ENCODE assay signal across 19 cellular contexts in the genomic region with DNA sequence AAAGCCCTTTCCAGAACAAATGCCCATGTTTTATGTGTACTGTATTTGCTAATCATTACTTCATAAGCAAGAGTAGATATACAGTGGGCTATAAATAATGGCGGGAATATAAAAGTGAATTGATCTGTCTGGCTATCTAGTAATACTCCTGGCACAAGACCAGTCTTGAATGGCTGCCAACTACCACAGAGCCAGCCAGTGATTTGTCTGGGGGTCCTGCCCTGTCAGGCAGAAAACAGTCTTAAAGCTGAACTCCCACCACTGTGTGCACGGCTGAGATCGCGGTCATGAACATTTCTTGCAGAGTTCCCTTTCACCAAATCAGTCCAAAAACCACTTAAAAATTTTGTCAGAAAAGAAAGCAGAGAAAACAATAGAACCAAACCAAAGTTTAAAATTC.
"Had no signal": no experiment of that assay in that cellular context is flagged by ENCODE, and none has a peak within 500 bp of the region (broad histone marks: within the 10 kb centered on the region; RNA-seq: fewer than 3 reads in every experiment).

No MANE protein-coding gene starts in this region.

- H3K4me3 ChIP-seq: colonic mucosa, gastroesophageal sphincter, ovary, prostate gland, testis, vagina had no signal

- DNase-seq: activated T-cell treated with anti-CD3 and anti-CD28 coated beads, Interleukin-2, amount 50 U/mL, for 1 hour; aorta; colonic mucosa; dorsolateral prefrontal cortex; effector memory CD8-positive, alpha-beta T cell; hypothalamus; mesendoderm; naive thymus-derived CD4-positive, alpha-beta T cell; stimulated activated CD4-positive, alpha-beta T cell treated with anti-CD3 and anti-CD28 coated beads, Interleukin-2, amount 100 ng/mL, for 48 hours; stimulated activated CD8-positive, alpha-beta memory T cell treated with anti-CD3 and anti-CD28 coated beads, Interleukin-4, amount 100 ng/mL, for 48 hours; stimulated activated naive B cell treated with anti-CD40 and anti-IgM and Interleukin-4, amounts not matched to agents 10 μg/mL and 1 μg/mL and 100 μg/mL, for 72 hours; T-helper 9 cell; testis; trophoblast cell had no signal

- H3K27me3 ChIP-seq: colonic mucosa, dorsolateral prefrontal cortex, gastroesophageal sphincter, ovary, testis, vagina had no signal

- H3K4me1 Mint-ChIP-seq: naive thymus-derived CD4-positive, alpha-beta T cell; stimulated activated naive B cell treated with anti-CD40 and anti-IgM and Interleukin-4, amounts not matched to agents 10 μg/mL and 1 μg/mL and 100 μg/mL, for 72 hours had no signal

- H3K4me1 ChIP-seq: colonic mucosa, prostate gland, testis had no signal

- H3K27me3 Mint-ChIP-seq: effector memory CD8-positive, alpha-beta T cell; stimulated activated naive B cell treated with anti-CD40 and anti-IgM and Interleukin-4, amounts not matched to agents 10 μg/mL and 1 μg/mL and 100 μg/mL, for 72 hours had no signal

- H3K9me3 ChIP-seq: colonic mucosa, gastroesophageal sphincter, ovary, prostate gland, testis, vagina had no signal

- H3K9me3 Mint-ChIP-seq: activated naive CD4-positive, alpha-beta T cell treated with anti-CD3 and anti-CD28 coated beads, Interleukin-2, amount 50 U/mL, for 72 hours; effector memory CD8-positive, alpha-beta T cell had no signal

- H3K36me3 ChIP-seq: colonic mucosa, ovary, prostate gland, vagina had no signal

- H3K27ac Mint-ChIP-seq: activated naive CD4-positive, alpha-beta T cell treated with anti-CD3 and anti-CD28 coated beads, Interleukin-2, amount 50 U/mL, for 72 hours; effector memory CD8-positive, alpha-beta T cell; naive thymus-derived CD4-positive, alpha-beta T cell; stimulated activated naive B cell treated with anti-CD40 and anti-IgM and Interleukin-4, amounts not matched to agents 10 μg/mL and 1 μg/mL and 100 μg/mL, for 72 hours had no signal

- H3K4me3 Mint-ChIP-seq: effector memory CD8-positive, alpha-beta T cell; naive thymus-derived CD4-positive, alpha-beta T cell; stimulated activated naive B cell treated with anti-CD40 and anti-IgM and Interleukin-4, amounts not matched to agents 10 μg/mL and 1 μg/mL and 100 μg/mL, for 72 hours had no signal

- H3K36me3 Mint-ChIP-seq: activated naive CD4-positive, alpha-beta T cell treated with anti-CD3 and anti-CD28 coated beads, Interleukin-2, amount 50 U/mL, for 72 hours; naive thymus-derived CD4-positive, alpha-beta T cell; stimulated activated naive B cell treated with anti-CD40 and anti-IgM and Interleukin-4, amounts not matched to agents 10 μg/mL and 1 μg/mL and 100 μg/mL, for 72 hours had no signal
